In genomic region chr1:168119750-168120149, GRCh38 we compare ENCODE assay signal across 35 cellular contexts.
"Had no signal": no experiment of that assay in that cellular context is flagged by ENCODE, and none has a peak within 500 bp of the region (broad histone marks: within the 10 kb centered on the region; RNA-seq: fewer than 3 reads in every experiment).

No MANE protein-coding gene starts in this region.

- H3K9ac ChIP-seq: KMS-11 had no signal

- DNase-seq: Kasumi-1, MG63, MM.1S, MV-4-11, NCI-H1048, NCI-H1092, NCI-H1092 treated with DMSO at 0.1 percent for 48 hours, NCI-H1105, NCI-H1105 treated with DMSO at 0.1 percent for 48 hours, NCI-H1417, NCI-H1417 treated with DMSO at 0.1 percent for 48 hours, NCI-H1436, NCI-H1436 treated with DMSO at 0.1 percent for 48 hours, NCI-H146, NCI-H1694, NCI-H1694 treated with DMSO at 0.1 percent for 48 hours, NCI-H187, NCI-H187 treated with DMSO at 0.1 percent for 48 hours, NCI-H1930, NCI-H2029, NCI-H2029 treated with DMSO at 0.1 percent for 48 hours, NCI-H2081, NCI-H2081 treated with DMSO at 0.1 percent for 48 hours, NCI-H2107, NCI-H2171, NCI-H2171 treated with DMSO at 0.1 percent for 48 hours, NCI-H2227 treated with DMSO at 0.1 percent for 48 hours, NCI-H226, NCI-H345, NCI-H446, NCI-H446 treated with DMSO at 0.1 percent for 48 hours, NCI-H510A, NCI-H510A treated with DMSO at 0.1 percent for 48 hours, NCI-H524 had no signal

- H3K9me3 ChIP-seq: MG63 had no signal

- H3K4me2 ChIP-seq: KMS-11 had no signal

- H3K36me3 ChIP-seq: MG63 had no signal

- H3K27ac ChIP-seq: KMS-11 had no signal

- H3K27me3 ChIP-seq: MG63 had no signal

- H3K4me3 ChIP-seq: MG63 had no signal
